20 cellular contexts compared by ENCODE assay signal in the genomic region with DNA sequence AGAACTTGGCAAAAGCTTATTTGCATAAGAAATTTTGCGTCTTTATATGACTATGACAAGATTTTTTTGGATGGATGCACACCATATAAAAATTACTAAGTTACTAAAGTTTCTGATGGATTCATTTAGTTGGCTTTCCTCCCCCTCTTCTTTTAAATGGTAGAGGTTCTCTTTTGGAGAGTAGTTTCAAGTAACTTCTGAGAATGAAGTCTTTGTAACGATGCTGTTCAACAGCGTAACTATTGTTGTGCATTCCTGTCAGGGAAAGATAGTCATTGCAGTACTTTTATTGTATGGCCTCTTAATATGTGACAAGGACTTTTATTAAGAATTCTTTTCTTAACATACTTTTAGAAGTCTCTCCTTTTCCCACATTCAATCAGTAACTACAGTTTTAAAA.
"Had no signal": no experiment of that assay in that cellular context is flagged by ENCODE, and none has a peak within 500 bp of the region (broad histone marks: within the 10 kb centered on the region; RNA-seq: fewer than 3 reads in every experiment).

No MANE protein-coding gene starts in this region.

- H3K4me1 ChIP-seq: SJSA1 had no signal

- H3K4me3 ChIP-seq: MG63, SJSA1 had no signal

- H3K27ac ChIP-seq: HL-60, SJSA1 had no signal

- DNase-seq: KBM-7, MG63, NCI-H1092 treated with DMSO at 0.1 percent for 48 hours, NCI-H1436, NCI-H187, NCI-H2029, NCI-H2081 treated with DMSO at 0.1 percent for 48 hours, NCI-H2171, NCI-H226, NCI-H446, NCI-H510A, NCI-H524 treated with DMSO at 0.1 percent for 48 hours, NCI-H69, NCI-H774, Right ventricle myocardium superior, RPMI8226, SIG-M5, SK-N-SH had no signal

- H3K27me3 ChIP-seq: MG63, SJSA1 had no signal

- H3K9me3 ChIP-seq: MG63, SJSA1, SK-N-SH had no signal

- H3K36me3 ChIP-seq: MG63, SJSA1 had no signal
